Comparison of ENCODE assay signal across 30 cellular contexts in the genomic region with DNA sequence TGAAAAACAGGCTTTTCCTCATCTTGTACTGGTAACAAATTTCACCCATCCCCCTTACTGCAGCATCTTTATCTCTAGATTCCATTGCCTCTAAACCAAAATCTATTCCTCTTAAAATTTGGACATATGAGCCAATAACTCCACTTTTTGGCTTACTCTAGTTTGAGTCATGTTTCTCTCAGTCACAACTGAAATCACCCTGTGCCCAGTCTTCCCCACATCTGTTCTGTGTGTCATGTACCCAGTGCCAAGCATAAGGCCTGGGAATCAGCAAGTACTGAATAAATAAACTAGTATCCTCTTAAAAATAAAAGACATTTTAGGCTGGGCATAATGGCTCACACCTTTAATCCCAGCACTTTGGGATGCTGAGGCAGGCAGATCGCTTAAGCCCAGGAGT. TPM values are rescaled to one million over a fixed set of nuclear protein-coding genes. Genes with fewer than 3 reads are reported as not detected.
DNase-seq lines count a peak whose midpoint lies in the region; ATAC-seq and TF ChIP-seq lines count a peak whose summit lies in the region.
"Had no signal": no experiment of that assay in that cellular context is flagged by ENCODE, and none has a peak within 500 bp of the region (broad histone marks: within the 10 kb centered on the region; RNA-seq: fewer than 3 reads in every experiment).

No MANE protein-coding gene starts in this region.

- H3K27me3 Mint-ChIP-seq in endodermal cell (ENCODE audit: insufficient read depth), result no peaks in the 10 kb centered on the region
- H3K27me3 Mint-ChIP-seq: CD4-positive, alpha-beta memory T cell; IgD-negative memory B cell had no signal

- peaks cover 9% of the 10 kb centered on the region for H3K4me1 Mint-ChIP-seq in endodermal cell
- H3K4me1 Mint-ChIP-seq: CD4-positive, alpha-beta memory T cell; IgD-negative memory B cell had no signal

- 90% methylated on average over 1 of the region's 1 CpG for WGBS in endodermal cell (ENCODE audit: insufficient coverage in 1 of 2, insufficient read length in 1 of 2), 2 experiments

- H3K9me3 Mint-ChIP-seq in endodermal cell, result peaks cover 5% of the 10 kb centered on the region
- H3K9me3 Mint-ChIP-seq: IgD-negative memory B cell had no signal

- H3K36me3 ChIP-seq in WERI-Rb-1 (no peaks in the 10 kb centered on the region), endodermal cell (ENCODE audit: control insufficient read depth, insufficient read depth, low read length) (no peaks in the 10 kb centered on the region)
- H3K36me3 ChIP-seq: SJSA1 had no signal

- H3K4me3 ChIP-seq in cardiac fibroblast (replicated peaks in 1 of 2; ENCODE audit: low read depth in 2 of 2, low read length in 2 of 2), result no peak overlapping the region
- H3K4me3 ChIP-seq in fibroblast of the aortic adventitia (ENCODE audit: low read depth, low read length), result no peak overlapping the region
- no peak overlapping the region for H3K4me3 ChIP-seq in WERI-Rb-1 (ENCODE audit: low read depth, low read length)
- H3K4me3 ChIP-seq in endodermal cell (ENCODE audit: low read length), result no peak overlapping the region
- H3K4me3 ChIP-seq: PC-9, SJSA1 had no signal

- no peak overlapping the region for H3K4me3 Mint-ChIP-seq in endodermal cell
- H3K4me3 Mint-ChIP-seq: CD4-positive, alpha-beta memory T cell; IgD-negative memory B cell had no signal

- peak; percentile 31 for DNase-seq in AG08395 (ENCODE audit: low spot score)
- peak; percentile 33 for DNase-seq in GM03348 (ENCODE audit: low spot score)
- peak; percentile 14 to 55 for DNase-seq in cardiac fibroblast (ENCODE audit: low read depth in 2 of 2)
- peak; percentile 60 for DNase-seq in fibroblast of the aortic adventitia (ENCODE audit: low read depth)
- no peak for DNase-seq in WERI-Rb-1
- DNase-seq in endodermal cell, result no peak
- no peak for DNase-seq in OCI-M1 (lab: John Stamatoyannopoulos, UW)
- DNase-seq: 8988T; ACHN; C1 segment of cervical spinal cord; Caco-2; CD4-positive, alpha-beta memory T cell; EL; GDM1; H7; NCI-H1092 treated with DMSO at 0.1 percent for 48 hours; NCI-H1436; NCI-H187; NCI-H2081 treated with DMSO at 0.1 percent for 48 hours; NCI-H2171; NCI-H524; NCI-H774; NK-92 treated with Interleukin-12 subunit alpha and Interleukin-12 subunit beta, amount 100 ng/mL, for 24 hours; PC-9; Right ventricle myocardium superior had no signal

- TF ChIP-seq CTCF in cardiac fibroblast (IDR thresholded peaks at IDR 0.05; ENCODE audit: low read depth, low read length), result no peak
- no peak for TF ChIP-seq CTCF in fibroblast of the aortic adventitia (IDR thresholded peaks at IDR 0.05; ENCODE audit: insufficient read depth, low read length)
- no peak for TF ChIP-seq CTCF in WERI-Rb-1 (IDR thresholded peaks at IDR 0.05; ENCODE audit: low read depth, low read length)
- no peak for TF ChIP-seq CTCF in endodermal cell (conservative IDR thresholded peaks at IDR 0.05)

- ATAC-seq in HG03460 (IDR thresholded peaks at IDR 0.05; ENCODE audit: unreplicated experiment), result no peak

- H3K9ac ChIP-seq in endodermal cell (ENCODE audit: extremely low read depth, low read length, poor library complexity, severe bottlenecking), result no peak overlapping the region
- H3K9ac ChIP-seq: KMS-11 had no signal

- H3K36me3 Mint-ChIP-seq in endodermal cell (ENCODE audit: low read depth), result no peaks in the 10 kb centered on the region
- H3K36me3 Mint-ChIP-seq: CD4-positive, alpha-beta memory T cell had no signal

- no peak overlapping the region for H3K27ac Mint-ChIP-seq in endodermal cell
- H3K27ac Mint-ChIP-seq: CD4-positive, alpha-beta memory T cell; IgD-negative memory B cell had no signal

- H3K27me3 ChIP-seq in WERI-Rb-1 (ENCODE audit: insufficient read depth, low read depth, severe bottlenecking) (no peaks in the 10 kb centered on the region), endodermal cell (ENCODE audit: control insufficient read depth, insufficient read depth, low read length, poor library complexity, severe bottlenecking) (no peaks in the 10 kb centered on the region)
- H3K27me3 ChIP-seq: SJSA1 had no signal

- H3K27ac ChIP-seq in WERI-Rb-1 (no peak overlapping the region), endodermal cell (ENCODE audit: low read depth, low read length) (no peak overlapping the region)
- H3K27ac ChIP-seq: HL-60, KMS-11, PC-9, SJSA1 had no signal

- H3K9me3 ChIP-seq in WERI-Rb-1 (ENCODE audit: severe bottlenecking) (no peaks in the 10 kb centered on the region), endodermal cell (ENCODE audit: control insufficient read depth, low read length) (peaks cover 5% of the 10 kb centered on the region)
- H3K9me3 ChIP-seq: Caco-2, SJSA1 had no signal

- no peaks in the 10 kb centered on the region for H3K4me1 ChIP-seq in endodermal cell (ENCODE audit: control insufficient read depth, insufficient read depth, low read length)
- H3K4me1 ChIP-seq: Caco-2 had no signal

RNA-seq across cellular contexts. Expression of a gene that starts 20.8 kb away (rescaled TPM):
- total RNA-seq in fibroblast of the aortic adventitia (ENCODE audit: low replicate concordance) (2.3 and 3.3 TPM in 2 replicates), endodermal cell (10 to 100 TPM; 24.3 to 28.8 TPM)
- polyA plus RNA-seq in endodermal cell (2013, experiment 1 of 2), result 55.1 TPM
- polyA plus RNA-seq in endodermal cell (2013, experiment 2 of 2), result 46.6 TPM
- polyA plus RNA-seq: IgD-negative memory B cell had no signal

Comparison
In these comparisons a context has a peak if more than half of its experiments do, and no peak if none do; other contexts are left out.
1. DNase-seq: peak in AG08395 (single experiment), GM03348 (single experiment), cardiac fibroblast (2 of 2) and fibroblast of the aortic adventitia (single experiment); none in WERI-Rb-1 (single experiment), endodermal cell (single experiment) and OCI-M1 (single experiment).